Comparison of ENCODE assay signal across 1 cellular context in genomic region chr19:40055049-40055448, GRCh38.
TF ChIP-seq lines count a peak whose summit lies in the region.

No MANE protein-coding gene starts in this region.

TF ChIP-seq in HCT116, 20 proteins besides CTCF, POLR2A, EP300 and RAD21 (continued from another document):
- TF ChIP-seq, protein P1, sequence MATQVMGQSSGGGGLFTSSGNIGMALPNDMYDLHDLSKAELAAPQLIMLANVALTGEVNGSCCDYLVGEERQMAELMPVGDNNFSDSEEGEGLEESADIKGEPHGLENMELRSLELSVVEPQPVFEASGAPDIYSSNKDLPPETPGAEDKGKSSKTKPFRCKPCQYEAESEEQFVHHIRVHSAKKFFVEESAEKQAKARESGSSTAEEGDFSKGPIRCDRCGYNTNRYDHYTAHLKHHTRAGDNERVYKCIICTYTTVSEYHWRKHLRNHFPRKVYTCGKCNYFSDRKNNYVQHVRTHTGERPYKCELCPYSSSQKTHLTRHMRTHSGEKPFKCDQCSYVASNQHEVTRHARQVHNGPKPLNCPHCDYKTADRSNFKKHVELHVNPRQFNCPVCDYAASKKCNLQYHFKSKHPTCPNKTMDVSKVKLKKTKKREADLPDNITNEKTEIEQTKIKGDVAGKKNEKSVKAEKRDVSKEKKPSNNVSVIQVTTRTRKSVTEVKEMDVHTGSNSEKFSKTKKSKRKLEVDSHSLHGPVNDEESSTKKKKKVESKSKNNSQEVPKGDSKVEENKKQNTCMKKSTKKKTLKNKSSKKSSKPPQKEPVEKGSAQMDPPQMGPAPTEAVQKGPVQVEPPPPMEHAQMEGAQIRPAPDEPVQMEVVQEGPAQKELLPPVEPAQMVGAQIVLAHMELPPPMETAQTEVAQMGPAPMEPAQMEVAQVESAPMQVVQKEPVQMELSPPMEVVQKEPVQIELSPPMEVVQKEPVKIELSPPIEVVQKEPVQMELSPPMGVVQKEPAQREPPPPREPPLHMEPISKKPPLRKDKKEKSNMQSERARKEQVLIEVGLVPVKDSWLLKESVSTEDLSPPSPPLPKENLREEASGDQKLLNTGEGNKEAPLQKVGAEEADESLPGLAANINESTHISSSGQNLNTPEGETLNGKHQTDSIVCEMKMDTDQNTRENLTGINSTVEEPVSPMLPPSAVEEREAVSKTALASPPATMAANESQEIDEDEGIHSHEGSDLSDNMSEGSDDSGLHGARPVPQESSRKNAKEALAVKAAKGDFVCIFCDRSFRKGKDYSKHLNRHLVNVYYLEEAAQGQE (IDR thresholded peaks at IDR 0.05; ENCODE audit: low read depth): no peak
- TF ChIP-seq TCF7L2 (IDR thresholded peaks at IDR 0.05; ENCODE audit: borderline replicate concordance, extremely low read depth, insufficient read depth, insufficient read length): no peak
TF ChIP-seq in HCT116: peak in this region for 0.
